Comparison of ENCODE assay signal across 8 cellular contexts in genomic region chr2:219402665-219403515, GRCh38. TPM values are rescaled to one million over a fixed set of nuclear protein-coding genes. Genes with fewer than 3 reads are reported as not detected.
DNase-seq lines count a peak whose midpoint lies in the region; ATAC-seq and TF ChIP-seq lines count a peak whose summit lies in the region.

No MANE protein-coding gene starts in this region.

- TF ChIP-seq CTCF in choroid plexus epithelial cell (conservative IDR thresholded peaks at IDR 0.05; ENCODE audit: low read depth, low read length) (peak; percentile 97), lower leg skin (IDR thresholded peaks at IDR 0.05) (peak in 1 of 3 donors; percentile 17)

- ATAC-seq in Right ventricle myocardium superior (ENCODE audit: poor library complexity) (peak; percentile 31), HG03103 (IDR thresholded peaks at IDR 0.05; ENCODE audit: low read depth, unreplicated experiment) (peak; percentile 96)
- ATAC-seq in activated CD4-positive, CD25-positive, alpha-beta regulatory T cell treated with anti-CD3 and anti-CD28 coated beads, Interleukin-2, amount 50 U/mL, for 24 hours: peak; percentile 76 to 85

- 18% methylated on average over 15 of the region's 15 CpGs for WGBS in lower leg skin, 2 donors

- intact Hi-C loops in Right ventricle myocardium superior (cut with DNase I): no loop called here
- intact Hi-C loops in cardiac septum (cut with DNase I): loop anchor here (2.0 kb wide), 1 partner anchor 118 kb away; no protein-coding TSS in a partner anchor
- intact Hi-C loops in lower leg skin (cut with DNase I; ENCODE audit: low total_unique reads): no loop called here

- peak; percentile 67 for DNase-seq in Right ventricle myocardium superior
- no peak for DNase-seq in cardiac septum (ENCODE audit: low spot score)
- peak; percentile 71 for DNase-seq in NCI-H446 treated with DMSO at 0.1 percent for 48 hours (lab: John Stamatoyannopoulos, UW)
- DNase-seq in choroid plexus epithelial cell (ENCODE audit: low read depth): peak; percentile 91
- peak; percentile 46 to 90 for DNase-seq in lower leg skin (ENCODE audit: low spot score in 2 of 2)
- DNase-seq in stimulated activated CD4-positive, alpha-beta T cell treated with anti-CD3 and anti-CD28 coated beads, Interleukin-4, amount 100 ng/mL, for 48 hours (ENCODE audit: low read depth in 2 of 2): peak; percentile 22 to 40

- H3K4me3 ChIP-seq in choroid plexus epithelial cell (ENCODE audit: low read depth, low read length): no peak overlapping the region
- no peak overlapping the region for H3K4me3 ChIP-seq in lower leg skin (ENCODE audit: low read depth, poor library complexity, severe bottlenecking)

- TF ChIP-seq POLR2A in lower leg skin (IDR thresholded peaks at IDR 0.05): no peak

RNA-seq across cellular contexts. Expression of gene DNPEP, which starts 15.2 kb away (rescaled TPM):
- total RNA-seq in Right ventricle myocardium superior: 76.5 TPM
- 47.2 TPM for total RNA-seq in cardiac septum
- 10 to 100 TPM; 52.7 to 64.0 (median 57.6) TPM for total RNA-seq in lower leg skin

RNA-seq across cellular contexts. Expression of gene DES, which starts 15.3 kb away (rescaled TPM):
- total RNA-seq in Right ventricle myocardium superior: 12,920 TPM
- total RNA-seq in cardiac septum: 21,230 TPM
- total RNA-seq in lower leg skin: 100 to 1,000 TPM in 1 of 4 donors, 10 to 100 TPM in 3; 19.4 to 163 (median 37.8) TPM

RNA-seq across cellular contexts. Expression of gene SPEG, which starts 31.8 kb away (rescaled TPM):
- total RNA-seq in Right ventricle myocardium superior: 103 TPM
- 199 TPM for total RNA-seq in cardiac septum
- total RNA-seq in lower leg skin: 10 to 100 TPM in 1 of 4 donors, 1 to 10 TPM in 3; 3.3 to 11.4 (median 5.3) TPM

Comparison
In these comparisons a context has a peak if more than half of its experiments do, and no peak if none do; other contexts are left out.
1. ATAC-seq: peak in every context shown above with its lines; median percentile 96 in HG03103; 80 in activated CD4-positive, CD25-positive, alpha-beta regulatory T cell treated with anti-CD3 and anti-CD28 coated beads, Interleukin-2, amount 50 U/mL, for 24 hours; 31 in Right ventricle myocardium superior.
2. RNA of gene DES, which starts 15.3 kb away (total RNA-seq): 21,230 TPM in cardiac septum (single experiment) and 12,920 TPM in Right ventricle myocardium superior (single experiment); 19.4 to 163 TPM in lower leg skin; every median in the first group is over 10 times any median in the second.